Comparison of ENCODE assay signal across 36 cellular contexts in genomic region chr1:198483645-198484044, GRCh38. TPM values are rescaled to one million over a fixed set of nuclear protein-coding genes. Genes with fewer than 3 reads are reported as not detected.
"Had no signal": no experiment of that assay in that cellular context is flagged by ENCODE, and none has a peak within 500 bp of the region (broad histone marks: within the 10 kb centered on the region; RNA-seq: fewer than 3 reads in every experiment).

No MANE protein-coding gene starts in this region.

- H3K27ac ChIP-seq: KMS-11 had no signal

- H3K4me3 ChIP-seq: MG63 had no signal

- H3K36me3 ChIP-seq: MG63 had no signal

- DNase-seq: Karpas-422, Kasumi-1, MG63, MV-4-11, NCI-H1048, NCI-H1092, NCI-H1092 treated with DMSO at 0.1 percent for 48 hours, NCI-H1105, NCI-H1105 treated with DMSO at 0.1 percent for 48 hours, NCI-H1417, NCI-H1417 treated with DMSO at 0.1 percent for 48 hours, NCI-H1436, NCI-H1436 treated with DMSO at 0.1 percent for 48 hours, NCI-H146, NCI-H1694, NCI-H1694 treated with DMSO at 0.1 percent for 48 hours, NCI-H187, NCI-H187 treated with DMSO at 0.1 percent for 48 hours, NCI-H1930, NCI-H2029, NCI-H2029 treated with DMSO at 0.1 percent for 48 hours, NCI-H2081, NCI-H2081 treated with DMSO at 0.1 percent for 48 hours, NCI-H2107, NCI-H2171, NCI-H2171 treated with DMSO at 0.1 percent for 48 hours, NCI-H2227 treated with DMSO at 0.1 percent for 48 hours, NCI-H226, NCI-H345, NCI-H446, NCI-H446 treated with DMSO at 0.1 percent for 48 hours, NCI-H510A had no signal

- H3K27me3 ChIP-seq: MG63 had no signal

RNA-seq across cellular contexts. Expression of gene ATP6V1G3, which starts 56.8 kb away (rescaled TPM):
- total RNA-seq: LHCN-M2, MCF 10A, NCI-H460 had no signal
